In the genomic region with DNA sequence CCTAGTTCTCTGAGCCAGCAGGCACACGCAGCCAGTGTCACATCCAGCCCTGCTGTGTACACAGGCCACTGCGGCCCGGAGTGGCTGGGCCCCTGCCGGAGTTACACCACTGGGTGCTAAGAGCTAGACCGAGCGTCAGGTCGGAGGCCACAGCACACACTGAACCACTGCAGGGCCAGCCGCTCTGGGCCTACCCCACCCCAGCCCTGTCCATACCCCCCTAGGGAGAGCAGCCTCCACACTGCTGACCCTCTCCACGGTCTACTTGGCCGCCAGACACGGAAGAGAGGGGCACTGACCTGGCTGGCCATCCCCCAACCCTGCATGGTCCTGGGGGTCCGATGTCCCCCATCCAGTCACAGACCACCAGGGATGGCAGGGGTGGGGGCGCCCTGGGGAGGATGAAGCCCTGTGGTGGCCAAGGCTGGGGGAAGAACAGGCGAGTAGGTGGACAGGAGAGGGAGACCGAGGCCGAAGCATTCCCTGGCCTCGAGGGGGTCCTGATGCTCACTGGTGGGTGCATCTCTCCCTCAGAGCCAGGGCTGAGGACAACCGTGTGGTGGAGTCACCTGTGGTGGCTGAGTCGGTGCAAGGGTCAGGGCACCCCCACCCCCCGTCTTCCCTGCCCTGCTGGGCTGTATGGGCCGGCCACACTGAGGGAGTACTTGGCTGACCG, we compare ENCODE assay signal across 8 cellular contexts. TPM values are rescaled to one million over a fixed set of nuclear protein-coding genes. Genes with fewer than 3 reads are reported as not detected.
A peak's percentile ranks its signal among the peaks of the same experiment; 100 is the strongest.
DNase-seq lines count a peak whose midpoint lies in the region; ATAC-seq, FAIRE-seq and TF ChIP-seq lines count a peak whose summit lies in the region.

No MANE protein-coding gene starts in this region.

- H3K4me1 Mint-ChIP-seq in chondrocyte (ENCODE audit: low read depth) (peaks cover 13% of the 10 kb centered on the region), mesothelial cell of epicardium (peaks cover 15% of the 10 kb centered on the region)

- peak overlapping the region; percentile 64 for H3K4me3 Mint-ChIP-seq in chondrocyte (ENCODE audit: unreplicated experiment)
- peak overlapping the region; percentile 63 for H3K4me3 Mint-ChIP-seq in mesothelial cell of epicardium

- H3K27ac Mint-ChIP-seq in chondrocyte (ENCODE audit: unreplicated experiment) (peak overlapping the region; percentile 1), mesothelial cell of epicardium (no peak overlapping the region)

- FAIRE-seq in HTR-8/SVneo (lab: Jason Lieb, UNC): peak; percentile 44

- no peak for ATAC-seq in GM18907 (IDR thresholded peaks at IDR 0.05; ENCODE audit: unreplicated experiment)

- DNase-seq in HTR-8/SVneo (ENCODE audit: insufficient read length, low spot score): no peak
- no peak for DNase-seq in chondrocyte (ENCODE audit: low spot score)
- no peak for DNase-seq in mesothelial cell of epicardium (ENCODE audit: low spot score in 2 of 2, unreplicated experiment in 2 of 2)
- DNase-seq in GM13977 (ENCODE audit: low spot score): no peak
- DNase-seq in NCI-H510A (lab: John Stamatoyannopoulos, UW): no peak
- no peak for DNase-seq in NAMALWA (ENCODE audit: low spot score)

- in situ Hi-C loops in GM13977 (cut with MboI; ENCODE audit: low pct_unique_long_range_greater_than_20kb, low sequenced_read_pairs, unreplicated experiment): loop anchor here (25.0 kb wide), 1 partner anchor 98 kb away; no protein-coding TSS in a partner anchor

- no peak for TF ChIP-seq CTCF in 22Rv1 (IDR thresholded peaks at IDR 0.05)
- no peak for TF ChIP-seq CTCF in chondrocyte (IDR thresholded peaks at IDR 0.05)
- TF ChIP-seq CTCF in mesothelial cell of epicardium (IDR thresholded peaks at IDR 0.05; ENCODE audit: unreplicated experiment): no peak
- TF ChIP-seq CTCF in GM13977 (IDR thresholded peaks at IDR 0.05; ENCODE audit: extremely low read depth, insufficient read depth, missing control alignments): no peak

- H3K27me3 Mint-ChIP-seq in chondrocyte (ENCODE audit: low read depth) (peaks cover 13% of the 10 kb centered on the region), mesothelial cell of epicardium (ENCODE audit: low read depth) (peaks cover 14% of the 10 kb centered on the region)

- H3K27ac ChIP-seq in 22Rv1: peak overlapping the region; percentile 81

- H3K9me3 Mint-ChIP-seq in chondrocyte (ENCODE audit: low read depth) (no peaks in the 10 kb centered on the region), mesothelial cell of epicardium (no peaks in the 10 kb centered on the region)

- peaks cover 3% of the 10 kb centered on the region for H3K36me3 Mint-ChIP-seq in chondrocyte (ENCODE audit: low read depth)
- H3K36me3 Mint-ChIP-seq in mesothelial cell of epicardium: no peaks in the 10 kb centered on the region

RNA-seq across cellular contexts. Expression of a gene that starts 34.9 kb away (rescaled TPM):
- total RNA-seq in chondrocyte (32.1 to 38.4 TPM (median 36.7 TPM) in 3 replicates), mesothelial cell of epicardium (59.9 to 64.9 TPM (median 62.2 TPM) in 3 replicates)
